Comparison of ENCODE assay signal across 1 cellular context in the genomic region with DNA sequence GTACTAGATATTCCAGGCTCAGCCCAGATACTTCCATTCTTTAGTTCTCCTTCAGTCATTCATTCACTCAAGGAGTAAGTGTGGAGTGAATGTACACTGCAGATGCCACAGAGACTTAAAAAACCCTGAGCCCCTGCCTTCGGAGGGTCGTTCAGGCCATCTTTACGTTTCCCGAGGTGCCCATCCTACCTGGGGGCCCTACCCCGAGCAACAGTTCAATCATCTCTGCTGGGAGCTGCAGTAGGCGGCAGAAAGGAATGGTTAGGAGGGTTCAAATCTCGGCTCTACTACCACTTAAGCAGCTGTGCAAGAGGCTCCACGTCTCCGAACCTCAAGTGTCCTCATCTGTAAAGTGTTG.
TF ChIP-seq lines count a peak whose summit lies in the region.

No MANE protein-coding gene starts in this region.

TF ChIP-seq in IMR-90, 13 proteins besides CTCF, POLR2A, EP300 and RAD21 (continued from another document):
- TF ChIP-seq SMC3 (IDR thresholded peaks at IDR 0.05; ENCODE audit: low read depth, low read length) (no peak), CEBPB (IDR thresholded peaks at IDR 0.05; ENCODE audit: low read depth, low read length) (no peak), MAFK (IDR thresholded peaks at IDR 0.05; ENCODE audit: low read depth, low read length) (no peak), BHLHE40 (IDR thresholded peaks at IDR 0.05; ENCODE audit: low read depth, low read length) (no peak)
